1 cellular context compared by ENCODE assay signal in genomic region chr15:78540135-78540954, GRCh38.
TF ChIP-seq lines count a peak whose summit lies in the region.

PSMA4 (plus strand) TSS chr15:78540444; CDS start chr15:78541928, 1,484 bp downstream.

TF ChIP-seq in GM12878, 131 proteins besides CTCF, POLR2A, EP300 and RAD21 (continued from another document and continues in another):
- no peak for TF ChIP-seq CEBPB (IDR thresholded peaks at IDR 0.05; ENCODE audit: borderline replicate concordance in 1 of 2, low read depth in 2 of 2, low read length in 2 of 2)
- no peak for TF ChIP-seq TBL1XR1 (IDR thresholded peaks at IDR 0.05; ENCODE audit: low read depth, low read length)
- TF ChIP-seq PRDM15 (CRISPR knock-in tag; IDR thresholded peaks at IDR 0.05), result no peak
- peak; percentile 80 for TF ChIP-seq IKZF1 (conservative IDR thresholded peaks at IDR 0.05)
- TF ChIP-seq HCFC1 (IDR thresholded peaks at IDR 0.05; ENCODE audit: low read length), result no peak
- no peak for TF ChIP-seq JUND (IDR thresholded peaks at IDR 0.05; ENCODE audit: low read depth, low read length)
- TF ChIP-seq BCL3 (IDR thresholded peaks at IDR 0.05; ENCODE audit: borderline replicate concordance, insufficient read depth, low read depth, low read length, poor library complexity, severe bottlenecking), result no peak
- no peak for TF ChIP-seq HDAC6 (IDR thresholded peaks at IDR 0.05; ENCODE audit: unreplicated experiment)
- no peak for TF ChIP-seq LARP7 (IDR thresholded peaks at IDR 0.05)
- no peak for TF ChIP-seq SUPT20H (IDR thresholded peaks at IDR 0.05; ENCODE audit: borderline replicate concordance, control insufficient read depth, low read depth, low read length)
- no peak for TF ChIP-seq EZH2 (IDR thresholded peaks at IDR 0.05; ENCODE audit: borderline replicate concordance, control insufficient read depth, low read depth, low read length)
- no peak for TF ChIP-seq RCOR1 (conservative IDR thresholded peaks at IDR 0.05; ENCODE audit: low read depth, low read length)
- no peak; the same call in none of the 2 replicates for TF ChIP-seq MXI1 (IDR thresholded peaks at IDR 0.05; ENCODE audit: low read depth, low read length)
- TF ChIP-seq CUX1 (IDR thresholded peaks at IDR 0.05; ENCODE audit: insufficient replicate concordance, low read depth, low read length), result no peak
- no peak for TF ChIP-seq RAD51 (IDR thresholded peaks at IDR 0.05)
- TF ChIP-seq SMC3 (IDR thresholded peaks at IDR 0.05; ENCODE audit: borderline replicate concordance, low read length), result no peak
- no peak for TF ChIP-seq SPI1 (IDR thresholded peaks at IDR 0.05; ENCODE audit: borderline replicate concordance, insufficient read depth, low read depth, low read length)
- no peak for TF ChIP-seq FOXM1 (IDR thresholded peaks at IDR 0.05; ENCODE audit: low read depth, low read length)
- peak; percentile 61 for TF ChIP-seq NRF1 (conservative IDR thresholded peaks at IDR 0.05; ENCODE audit: low read depth, low read length)
- peak; percentile 73 for TF ChIP-seq RUNX3 (IDR thresholded peaks at IDR 0.05; ENCODE audit: low read length)
- TF ChIP-seq SREBF1 (IDR thresholded peaks at IDR 0.05; ENCODE audit: low read length), result no peak
- no peak for TF ChIP-seq CREM (IDR thresholded peaks at IDR 0.05; ENCODE audit: low read depth)
- TF ChIP-seq PML (IDR thresholded peaks at IDR 0.05; ENCODE audit: low read length), result peak; percentile 97
- TF ChIP-seq ZZZ3 (IDR thresholded peaks at IDR 0.05; ENCODE audit: control insufficient read depth, insufficient read length, low read depth), result no peak
- TF ChIP-seq MTA2 (IDR thresholded peaks at IDR 0.05; ENCODE audit: low read depth), result no peak
- TF ChIP-seq USF2 (IDR thresholded peaks at IDR 0.05; ENCODE audit: borderline replicate concordance, low read depth, low read length), result no peak
- TF ChIP-seq SMAD1 (IDR thresholded peaks at IDR 0.05; ENCODE audit: low read depth, partially characterized antibody), result peak; percentile 25
- no peak for TF ChIP-seq NR2C1 (IDR thresholded peaks at IDR 0.05)
- no peak; the same call in 1 of the 2 replicates for TF ChIP-seq SIN3A (IDR thresholded peaks at IDR 0.05; ENCODE audit: low read depth, low read length)
- TF ChIP-seq BCL11A (IDR thresholded peaks at IDR 0.05; ENCODE audit: low read depth, low read length), result no peak
- TF ChIP-seq JUNB (IDR thresholded peaks at IDR 0.05), result no peak
- no peak for TF ChIP-seq GABPA (IDR thresholded peaks at IDR 0.05; ENCODE audit: low read depth)
- no peak for TF ChIP-seq WRNIP1 (IDR thresholded peaks at IDR 0.05; ENCODE audit: borderline replicate concordance, low read depth, low read length)
- TF ChIP-seq ESRRA (IDR thresholded peaks at IDR 0.05; ENCODE audit: low read length), result no peak
- no peak for TF ChIP-seq PAX8 (IDR thresholded peaks at IDR 0.05)
- no peak for TF ChIP-seq STAT3 (IDR thresholded peaks at IDR 0.05; ENCODE audit: low read depth, low read length)
- no peak for TF ChIP-seq BRCA1 (IDR thresholded peaks at IDR 0.05; ENCODE audit: low read depth, low read length)
- TF ChIP-seq MYB (IDR thresholded peaks at IDR 0.05; ENCODE audit: borderline replicate concordance, low read depth, low read length), result no peak
- no peak; the same call in 1 of the 2 replicates for TF ChIP-seq ATF7 (IDR thresholded peaks at IDR 0.05; ENCODE audit: low read depth)
- peak; percentile 91 for TF ChIP-seq SMAD5 (IDR thresholded peaks at IDR 0.05; ENCODE audit: low read depth)
- no peak for TF ChIP-seq CHD4 (IDR thresholded peaks at IDR 0.05)
- TF ChIP-seq HDAC2 (IDR thresholded peaks at IDR 0.05), result 0 out of 2 replicates have a peak, but pooled peaks have one; percentile 69
- TF ChIP-seq FOS (IDR thresholded peaks at IDR 0.05; ENCODE audit: borderline replicate concordance, extremely low read depth, insufficient read length), result no peak
- TF ChIP-seq ZNF24 (IDR thresholded peaks at IDR 0.05), result no peak
- TF ChIP-seq PBX3 (IDR thresholded peaks at IDR 0.05; ENCODE audit: insufficient replicate concordance, low read depth, low read length), result no peak
- no peak for TF ChIP-seq ZBTB33 (IDR thresholded peaks at IDR 0.05)
- TF ChIP-seq HSF1 (IDR thresholded peaks at IDR 0.05; ENCODE audit: low read depth, low read length), result no peak
- TF ChIP-seq USF1 (IDR thresholded peaks at IDR 0.05; ENCODE audit: borderline replicate concordance, extremely low read length, insufficient read depth, low read depth, low read length), result peak; percentile 36
- no peak for TF ChIP-seq TCF12 (IDR thresholded peaks at IDR 0.05; ENCODE audit: low read depth, low read length)
- TF ChIP-seq CBFB (IDR thresholded peaks at IDR 0.05; ENCODE audit: low read depth), result peak; percentile 50; the same call in 1 of the 2 replicates
- TF ChIP-seq YY1 (IDR thresholded peaks at IDR 0.05; ENCODE audit: low read depth, low read length), result peak; percentile 96
